In genomic region chr17:4663711-4664110, GRCh38 we compare ENCODE assay signal across 35 cellular contexts. TPM values are rescaled to one million over a fixed set of nuclear protein-coding genes. Genes with fewer than 3 reads are reported as not detected.
"Had no signal": no experiment of that assay in that cellular context is flagged by ENCODE, and none has a peak within 500 bp of the region (broad histone marks: within the 10 kb centered on the region; RNA-seq: fewer than 3 reads in every experiment).

No MANE protein-coding gene starts in this region.

- H3K9me3 ChIP-seq: adrenal gland, ascending aorta, body of pancreas, breast epithelium had no signal

- H3K36me3 ChIP-seq: adrenal gland, ascending aorta, brain microvascular endothelial cell, breast epithelium, cardiac muscle cell had no signal

- H3K4me1 ChIP-seq: adrenal gland, ascending aorta, body of pancreas, breast epithelium had no signal

- H3K4me3 ChIP-seq: adrenal gland, ascending aorta, body of pancreas, breast epithelium, cardiac muscle cell had no signal

- DNase-seq: activated effector memory CD4-positive, alpha-beta T cell treated with anti-CD3 and anti-CD28 coated beads, Interleukin-2, amount 50 U/mL, for 16 hours; activated effector memory CD4-positive, alpha-beta T cell treated with Interleukin-2 at 50 U/mL for 16 hours; activated gamma-delta T cell; activated gamma-delta T cell treated with Interleukin-2 at 50 U/mL for 16 hours; activated naive CD4-positive, alpha-beta T cell; activated naive CD4-positive, alpha-beta T cell treated with anti-CD3 and anti-CD28 coated beads for 36 hours; activated naive CD4-positive, alpha-beta T cell treated with anti-CD3 and anti-CD28 coated beads, Interleukin-2, amount 10 ng/mL, durations not matched to agents 7 days and 5 days; activated naive CD4-positive, alpha-beta T cell treated with anti-CD3 and anti-CD28 coated beads, Interleukin-2, amount 50 U/mL, for 16 hours; activated naive CD4-positive, alpha-beta T cell treated with Interleukin-2 at 50 U/mL for 16 hours; activated naive CD8-positive, alpha-beta T cell treated with anti-CD3 and anti-CD28 coated beads for 36 hours; activated naive CD8-positive, alpha-beta T cell treated with anti-CD3 and anti-CD28 coated beads, Interleukin-2, amount 10 ng/mL, durations not matched to agents 7 days and 5 days; activated naive CD8-positive, alpha-beta T cell treated with anti-CD3 and anti-CD28 coated beads, Interleukin-2, amount 50 U/mL, for 24 hours; activated T-cell treated with anti-CD3 and anti-CD28 coated beads, Interleukin-2, amount 50 U/mL, for 24 hours; activated T-cell treated with anti-CD3 and anti-CD28 coated beads, Interleukin-2, amount 50 U/mL, for 4 hours; activated T-cell treated with anti-CD3 and anti-CD28 coated beads, Interleukin-2, amount 50 U/mL, for 48 hours; activated T-cell treated with anti-CD3 and anti-CD28 coated beads, Interleukin-2, amount 50 U/mL, for 72 hours; adrenal gland; amniotic stem cell; amygdala; anterior cingulate cortex; aorta; body of pancreas; brain microvascular endothelial cell; caudate nucleus; central memory CD4-positive, alpha-beta T cell; cerebellar nuclear complex had no signal

- ATAC-seq: activated naive CD4-positive, alpha-beta T cell treated with anti-CD3 and anti-CD28 coated beads, Interleukin-2, amount 50 U/mL, for 72 hours; activated naive CD8-positive, alpha-beta T cell treated with anti-CD3 and anti-CD28 coated beads, Interleukin-2, amount 50 U/mL, for 24 hours; activated T-cell treated with anti-CD3 and anti-CD28 coated beads, Interleukin-2, amount 50 U/mL, for 4 hours; activated T-cell treated with anti-CD3 and anti-CD28 coated beads, Interleukin-2, amount 50 U/mL, for 72 hours; activated T-helper 17 cell treated with anti-CD3 and anti-CD28 coated beads, Interleukin-2, amount 50 U/mL, for 72 hours; body of pancreas had no signal

- H3K27ac ChIP-seq: adrenal gland, ascending aorta, body of pancreas, brain microvascular endothelial cell, breast epithelium, cardiac muscle cell had no signal

- H3K27me3 ChIP-seq: adrenal gland, ascending aorta, body of pancreas, breast epithelium, cardiac muscle cell had no signal

- FAIRE-seq: astrocyte, bronchial epithelial cell had no signal

RNA-seq across cellular contexts. Expression of gene ALOX15, which starts 22.2 kb away (rescaled TPM):
- total RNA-seq: activated naive CD4-positive, alpha-beta T cell treated with anti-CD3 and anti-CD28 coated beads for 36 hours; activated naive CD8-positive, alpha-beta T cell treated with anti-CD3 and anti-CD28 coated beads, Interleukin-2, amount 10 ng/mL, durations not matched to agents 7 days and 5 days; activated T-cell treated with anti-CD3 and anti-CD28 coated beads, Interleukin-2, amount 50 U/mL, for 4 hours; activated T-helper 1 cell treated with anti-CD3 and anti-CD28 coated beads, Interleukin-12 subunit alpha, Interleukin-12 subunit beta, Interleukin-2, Interleukin-4 antibody, amounts not matched to agents 30 ng/mL and 10 ng/mL and 1 ng/mL, durations not matched to agents 14 hours and 24 hours and 36 hours; activated T-helper 2 cell treated with anti-CD3 and anti-CD28 coated beads, Interferon-gamma antibody, Interleukin-2, Interleukin-4, amounts not matched to agents 10 μg/mL and 5 μg/mL and 100 μg/mL, durations not matched to agents 14 hours and 24 hours and 36 hours; aorta; ascending aorta; body of pancreas; bronchial epithelial cell had no signal
- polyA plus RNA-seq: aorta had no signal
